Comparison of ENCODE assay signal across 8 cellular contexts in genomic region chr5:149550267-149550582, GRCh38. TPM values are rescaled to one million over a fixed set of nuclear protein-coding genes. Genes with fewer than 3 reads are reported as not detected.
DNase-seq lines count a peak whose midpoint lies in the region; ATAC-seq and TF ChIP-seq lines count a peak whose summit lies in the region.

No MANE protein-coding gene starts in this region.

- H4K20me1 ChIP-seq in OCI-LY1 (ENCODE audit: insufficient read depth, low read length), result no peaks in the 10 kb centered on the region

- H3K4me1 ChIP-seq in OCI-LY1 (ENCODE audit: insufficient read depth, low read length, severe bottlenecking) (peaks cover 33% of the 10 kb centered on the region), mesodermal cell (ENCODE audit: control insufficient read depth, insufficient read depth, low read length, poor library complexity, severe bottlenecking) (peaks cover 12% of the 10 kb centered on the region), aorta (ENCODE audit: control insufficient read depth in 1 of 2, insufficient read depth in 2 of 2, low read length in 2 of 2) (no peaks in the 10 kb centered on the region)

- DNase-seq in GM03348 (ENCODE audit: low spot score), result peak; percentile 60
- DNase-seq in choroid plexus epithelial cell (ENCODE audit: low read depth), result peak; percentile 82
- DNase-seq in aorta, result no peak
- DNase-seq in middle frontal gyrus (ENCODE audit: extremely low spot score, low spot score), result no peak

- intact Hi-C loops in aorta (cut with DNase I), result loop anchor here in 1 of 2 donors (5.0 kb wide), 1 partner anchor 103 kb away; no protein-coding TSS in a partner anchor

- H3K4me3 ChIP-seq in OCI-LY1 (ENCODE audit: low read depth, low read length, poor library complexity, severe bottlenecking) (peak overlapping the region; percentile 94), choroid plexus epithelial cell (ENCODE audit: low read depth, low read length) (peak overlapping the region; percentile 98), mesodermal cell (ENCODE audit: extremely low read depth, insufficient read depth, low read length, poor library complexity, severe bottlenecking) (peak overlapping the region; percentile 98), aorta (ENCODE audit: low read length in 2 of 2) (peak overlapping the region; percentile 78 to 90)

- no peaks in the 10 kb centered on the region for H3F3A ChIP-seq in OCI-LY1 (ENCODE audit: insufficient read depth, low read length)

- peaks cover 57% of the 10 kb centered on the region for H3K79me2 ChIP-seq in OCI-LY1 (ENCODE audit: insufficient read depth, low read length)

- H3K9me3 ChIP-seq in OCI-LY1 (ENCODE audit: low read length), result no peaks in the 10 kb centered on the region
- H3K9me3 ChIP-seq in mesodermal cell (ENCODE audit: control insufficient read depth, low read length), result no peaks in the 10 kb centered on the region
- no peaks in the 10 kb centered on the region for H3K9me3 ChIP-seq in aorta (ENCODE audit: control insufficient read depth, low read length)

- peak overlapping the region; percentile 87 for H3K27ac ChIP-seq in OCI-LY1 (ENCODE audit: low read depth, low read length, poor library complexity, severe bottlenecking)
- peak overlapping the region; percentile 96 for H3K27ac ChIP-seq in mesodermal cell (ENCODE audit: low read depth, low read length, severe bottlenecking)
- H3K27ac ChIP-seq in aorta (ENCODE audit: low read depth in 1 of 2, low read length in 2 of 2), result peak overlapping the region; percentile 84 to 94

- H3K9ac ChIP-seq in OCI-LY1 (ENCODE audit: low read length), result peak overlapping the region; percentile 97

- ATAC-seq in aorta (ENCODE audit: low FRiP score) (no peak), HG03460 (IDR thresholded peaks at IDR 0.05; ENCODE audit: unreplicated experiment) (no peak), HG03520 (IDR thresholded peaks at IDR 0.05; ENCODE audit: unreplicated experiment) (no peak)

- TF ChIP-seq CTCF in OCI-LY1 (IDR thresholded peaks at IDR 0.05; ENCODE audit: low read length) (no peak), choroid plexus epithelial cell (conservative IDR thresholded peaks at IDR 0.05; ENCODE audit: low read depth, low read length) (no peak)

- H3K4me2 ChIP-seq in OCI-LY1 (ENCODE audit: low read length), result peak overlapping the region; percentile 96

- no peak overlapping the region for H2AFZ ChIP-seq in OCI-LY1 (ENCODE audit: low read length)

- no peaks in the 10 kb centered on the region for H3K9me2 ChIP-seq in OCI-LY1 (ENCODE audit: low read depth, low read length)

- H3K36me3 ChIP-seq in OCI-LY1 (ENCODE audit: insufficient read depth, low read length), result peaks cover 58% of the 10 kb centered on the region
- H3K36me3 ChIP-seq in mesodermal cell (ENCODE audit: control insufficient read depth, insufficient read depth, low read length), result peaks cover 52% of the 10 kb centered on the region
- H3K36me3 ChIP-seq in aorta (ENCODE audit: control insufficient read depth in 1 of 2, insufficient read depth in 2 of 2, low read length in 1 of 2), result no peaks in the 10 kb centered on the region

- H3K27me3 ChIP-seq in OCI-LY1 (ENCODE audit: insufficient read depth, low read length), result no peaks in the 10 kb centered on the region
- H3K27me3 ChIP-seq in aorta (ENCODE audit: control insufficient read depth in 1 of 2, insufficient read depth in 2 of 2, low read length in 1 of 2), result no peaks in the 10 kb centered on the region

- WGBS in mesodermal cell (ENCODE audit: insufficient coverage in 2 of 2), 2 experiments, result 1% methylated on average over 8 to 11 of the region's 12 CpGs
- 0% methylated on average over 12 of the region's 12 CpGs for WGBS in aorta, 2 donors

RNA-seq across cellular contexts. Expression of gene CSNK1A1, which starts 1.0 kb away (rescaled TPM):
- 269 TPM for polyA plus RNA-seq in mesodermal cell (2013, experiment 1 of 2)
- polyA plus RNA-seq in mesodermal cell (2013, experiment 2 of 2), result 300 TPM
- total RNA-seq in aorta, result 100 to 1,000 TPM; 226 to 242 TPM
- polyA plus RNA-seq in aorta, result 100 to 1,000 TPM; 100 to 103 TPM

RNA-seq across cellular contexts. Expression of gene ARHGEF37, which starts 31.1 kb away (rescaled TPM):
- 0.37 TPM for polyA plus RNA-seq in mesodermal cell (2013, experiment 1 of 2)
- 0.20 TPM for polyA plus RNA-seq in mesodermal cell (2013, experiment 2 of 2)
- total RNA-seq in aorta, result 10 to 100 TPM in 1 of 2 donors, 1 to 10 TPM in 1; 9.7 to 18.0 TPM
- polyA plus RNA-seq in aorta, result 1 to 10 TPM; 2.7 to 8.8 TPM

Comparison
In these comparisons a context has a peak if more than half of its experiments do, and no peak if none do; other contexts are left out.
1. DNase-seq: peak in GM03348 (single experiment) and choroid plexus epithelial cell (single experiment); none in aorta (0 of 2) and middle frontal gyrus (single experiment).
2. Peak in every context shown above with its lines, with median percentiles within 50 percentile points of each other: H3K27ac ChIP-seq and H3K4me3 ChIP-seq.